In the genomic region with DNA sequence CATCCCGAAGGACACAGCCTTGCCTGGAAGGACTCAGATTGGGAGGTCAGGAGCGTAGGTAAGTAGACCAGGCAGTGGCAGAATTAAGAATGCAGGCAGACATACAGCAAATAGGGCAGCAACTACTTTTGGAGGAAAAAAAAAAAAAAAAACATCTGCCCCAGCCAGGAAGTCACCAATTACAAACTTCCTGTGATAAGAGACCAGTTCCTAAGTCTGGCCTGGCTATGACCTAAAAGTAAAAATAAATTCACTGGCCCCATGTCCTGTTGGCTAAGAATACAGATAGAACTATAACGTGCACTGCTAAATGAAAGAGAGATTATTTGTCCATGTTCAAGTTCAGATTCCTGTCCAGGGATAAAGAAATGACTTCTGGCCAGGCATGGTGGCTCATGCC, we compare ENCODE assay signal across 1 cellular context.
TF ChIP-seq lines count a peak whose summit lies in the region.

No MANE protein-coding gene starts in this region.

TF ChIP-seq in K562, 482 proteins besides CTCF, POLR2A, EP300 and RAD21 (continued from another document):
- TF ChIP-seq ZKSCAN8 (CRISPR knock-in tag; IDR thresholded peaks at IDR 0.05) (peak; percentile 48; the same call in 1 of the 2 replicates), CBFA2T3 (IDR thresholded peaks at IDR 0.05) (peak; percentile 44; the same call in 1 of the 2 replicates), BACH1 (tag; IDR thresholded peaks at IDR 0.05) (no peak), ZNF766 (CRISPR knock-in tag; conservative IDR thresholded peaks at IDR 0.05) (0 out of 2 replicates have a peak, but pooled peaks have one; percentile 19), CHD1 (IDR thresholded peaks at IDR 0.05; ENCODE audit: low read length) (no peak), ZBTB1 (CRISPR knock-in tag; IDR thresholded peaks at IDR 0.05; ENCODE audit: borderline replicate concordance, low read depth) (no peak), ZNF780A (CRISPR knock-in tag; IDR thresholded peaks at IDR 0.05) (no peak), MEF2A (IDR thresholded peaks at IDR 0.05; ENCODE audit: control insufficient read depth, low read depth, low read length) (0 out of 2 replicates have a peak, but pooled peaks have one; percentile 21), HLTF (IDR thresholded peaks at IDR 0.05) (no peak), ETV5 (CRISPR knock-in tag; IDR thresholded peaks at IDR 0.05; ENCODE audit: low read depth) (peak; percentile 77), ZNF134 (CRISPR knock-in tag; conservative IDR thresholded peaks at IDR 0.05) (peak; percentile 32; the same call in 1 of the 2 replicates), NRF1 (conservative IDR thresholded peaks at IDR 0.05 in 1 of 2, IDR thresholded peaks at IDR 0.05 in 1 of 2) (no peak), TEAD2 (tag; IDR thresholded peaks at IDR 0.05) (no peak)
- TF ChIP-seq, protein P1, sequence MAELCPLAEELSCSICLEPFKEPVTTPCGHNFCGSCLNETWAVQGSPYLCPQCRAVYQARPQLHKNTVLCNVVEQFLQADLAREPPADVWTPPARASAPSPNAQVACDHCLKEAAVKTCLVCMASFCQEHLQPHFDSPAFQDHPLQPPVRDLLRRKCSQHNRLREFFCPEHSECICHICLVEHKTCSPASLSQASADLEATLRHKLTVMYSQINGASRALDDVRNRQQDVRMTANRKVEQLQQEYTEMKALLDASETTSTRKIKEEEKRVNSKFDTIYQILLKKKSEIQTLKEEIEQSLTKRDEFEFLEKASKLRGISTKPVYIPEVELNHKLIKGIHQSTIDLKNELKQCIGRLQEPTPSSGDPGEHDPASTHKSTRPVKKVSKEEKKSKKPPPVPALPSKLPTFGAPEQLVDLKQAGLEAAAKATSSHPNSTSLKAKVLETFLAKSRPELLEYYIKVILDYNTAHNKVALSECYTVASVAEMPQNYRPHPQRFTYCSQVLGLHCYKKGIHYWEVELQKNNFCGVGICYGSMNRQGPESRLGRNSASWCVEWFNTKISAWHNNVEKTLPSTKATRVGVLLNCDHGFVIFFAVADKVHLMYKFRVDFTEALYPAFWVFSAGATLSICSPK (IDR thresholded peaks at IDR 0.05; ENCODE audit: borderline replicate concordance) = no peak
- TF ChIP-seq, protein P2, sequence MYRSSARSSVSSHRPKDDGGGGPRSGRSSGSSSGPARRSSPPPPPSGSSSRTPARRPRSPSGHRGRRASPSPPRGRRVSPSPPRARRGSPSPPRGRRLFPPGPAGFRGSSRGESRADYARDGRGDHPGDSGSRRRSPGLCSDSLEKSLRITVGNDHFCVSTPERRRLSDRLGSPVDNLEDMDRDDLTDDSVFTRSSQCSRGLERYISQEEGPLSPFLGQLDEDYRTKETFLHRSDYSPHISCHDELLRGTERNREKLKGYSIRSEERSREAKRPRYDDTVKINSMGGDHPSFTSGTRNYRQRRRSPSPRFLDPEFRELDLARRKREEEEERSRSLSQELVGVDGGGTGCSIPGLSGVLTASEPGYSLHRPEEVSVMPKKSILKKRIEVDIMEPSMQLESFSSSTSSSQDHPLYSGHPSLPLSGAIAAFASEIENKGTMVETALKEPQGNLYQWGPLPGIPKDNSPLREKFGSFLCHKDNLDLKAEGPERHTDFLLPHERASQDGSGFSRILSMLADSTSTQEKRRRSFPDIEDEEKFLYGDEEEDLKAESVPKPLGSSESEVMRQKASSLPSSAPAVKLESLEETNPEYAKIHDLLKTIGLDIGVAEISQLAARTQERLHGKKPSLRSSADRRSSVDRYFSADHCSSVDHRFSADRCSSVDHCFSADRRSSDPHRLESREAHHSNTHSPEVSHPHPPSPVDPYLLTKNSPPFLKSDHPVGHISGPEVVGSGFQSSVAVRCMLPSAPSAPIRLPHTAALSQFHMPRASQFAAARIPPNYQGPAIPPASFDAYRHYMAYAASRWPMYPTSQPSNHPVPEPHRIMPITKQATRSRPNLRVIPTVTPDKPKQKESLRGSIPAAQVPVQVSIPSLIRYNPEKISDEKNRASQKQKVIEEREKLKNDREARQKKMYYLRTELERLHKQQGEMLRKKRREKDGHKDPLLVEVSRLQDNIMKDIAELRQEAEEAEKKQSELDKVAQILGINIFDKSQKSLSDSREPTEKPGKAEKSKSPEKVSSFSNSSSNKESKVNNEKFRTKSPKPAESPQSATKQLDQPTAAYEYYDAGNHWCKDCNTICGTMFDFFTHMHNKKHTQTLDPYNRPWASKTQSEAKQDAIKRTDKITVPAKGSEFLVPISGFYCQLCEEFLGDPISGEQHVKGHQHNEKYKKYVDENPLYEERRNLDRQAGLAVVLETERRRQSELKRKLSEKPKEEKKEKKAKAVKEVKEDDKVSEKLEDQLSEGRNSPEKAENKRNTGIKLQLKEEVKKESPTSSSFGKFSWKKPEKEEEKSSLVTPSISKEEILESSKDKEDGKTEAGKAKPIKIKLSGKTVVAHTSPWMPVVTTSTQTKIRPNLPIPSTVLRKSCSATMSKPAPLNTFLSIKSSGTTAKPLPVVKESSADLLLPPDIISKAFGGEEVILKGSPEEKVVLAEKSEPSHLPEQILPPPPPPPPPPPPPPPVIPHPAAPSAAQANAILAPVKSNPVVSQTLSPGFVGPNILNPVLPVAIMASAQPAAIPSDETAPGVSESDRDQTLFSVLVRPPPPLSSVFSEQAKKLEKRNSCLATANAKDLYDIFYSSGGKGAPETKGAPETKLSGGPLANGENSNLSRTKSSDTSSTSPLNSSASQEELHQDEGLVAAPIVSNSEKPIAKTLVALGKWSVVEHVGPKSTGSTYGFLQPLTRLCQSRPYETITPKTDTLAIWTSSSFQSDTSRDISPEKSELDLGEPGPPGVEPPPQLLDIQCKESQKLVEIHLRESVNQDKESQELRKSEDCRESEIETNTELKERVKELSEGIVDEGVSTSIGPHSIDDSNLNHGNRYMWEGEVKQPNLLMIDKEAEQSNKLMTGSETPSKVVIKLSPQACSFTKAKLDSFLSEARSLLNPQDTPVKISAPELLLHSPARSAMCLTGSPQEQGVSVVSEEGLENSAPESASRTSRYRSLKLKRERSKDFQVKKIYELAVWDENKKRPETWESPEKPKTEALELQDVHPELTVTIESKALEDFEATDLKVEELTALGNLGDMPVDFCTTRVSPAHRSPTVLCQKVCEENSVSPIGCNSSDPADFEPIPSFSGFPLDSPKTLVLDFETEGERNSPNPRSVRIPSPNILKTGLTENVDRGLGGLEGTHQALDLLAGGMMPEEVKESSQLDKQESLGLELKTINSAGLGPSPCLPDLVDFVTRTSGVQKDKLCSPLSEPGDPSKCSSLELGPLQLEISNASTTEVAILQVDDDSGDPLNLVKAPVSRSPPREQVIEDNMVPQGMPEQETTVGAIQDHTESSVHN (IDR thresholded peaks at IDR 0.05; ENCODE audit: borderline replicate concordance in 1 of 2, low read depth in 1 of 2) = no peak
